9 cellular contexts compared by ENCODE assay signal in genomic region chr4:2934813-2935761, GRCh38. TPM values are rescaled to one million over a fixed set of nuclear protein-coding genes. Genes with fewer than 3 reads are reported as not detected.
DNase-seq lines count a peak whose midpoint lies in the region; ATAC-seq, FAIRE-seq and TF ChIP-seq lines count a peak whose summit lies in the region.
"Had no signal": no experiment of that assay in that cellular context is flagged by ENCODE, and none has a peak within 500 bp of the region (broad histone marks: within the 10 kb centered on the region; RNA-seq: fewer than 3 reads in every experiment).

No MANE protein-coding gene starts in this region.

- H3K9me3 ChIP-seq in smooth muscle cell (replicated peaks; ENCODE audit: low read depth) = no peaks in the 10 kb centered on the region

- no peaks in the 10 kb centered on the region for H3K9me3 Mint-ChIP-seq in WTC11

- peak overlapping the region; percentile 90 for H3K4me2 ChIP-seq in smooth muscle cell

- H3K4me1 Mint-ChIP-seq in WTC11 = peaks cover 26% of the 10 kb centered on the region

- peaks cover 7% of the 10 kb centered on the region for H3F3A ChIP-seq in smooth muscle cell (ENCODE audit: low read depth)

- H3K4me1 ChIP-seq in smooth muscle cell (ENCODE audit: low read depth) = peaks cover 14% of the 10 kb centered on the region

- no peaks in the 10 kb centered on the region for H3K27me3 Mint-ChIP-seq in WTC11 (ENCODE audit: low read depth)

- peak; percentile 32 for ATAC-seq in GM18520 (IDR thresholded peaks at IDR 0.05; ENCODE audit: unreplicated experiment)
- peak; percentile 37 for ATAC-seq in HG03139 (IDR thresholded peaks at IDR 0.05; ENCODE audit: unreplicated experiment)
- ATAC-seq in WTC11 = peak; percentile 50

- FAIRE-seq in bronchial epithelial cell (lab: Jason Lieb, UNC) = no peak
- FAIRE-seq: A204.1 had no signal

- H4K20me1 ChIP-seq in smooth muscle cell (ENCODE audit: low read depth) = peaks cover 23% of the 10 kb centered on the region

- peak overlapping the region; percentile 92 for H3K9ac ChIP-seq in smooth muscle cell (ENCODE audit: low read depth)

- H3K4me3 ChIP-seq in bronchial epithelial cell (ENCODE audit: low read depth, low read length) (peak overlapping the region; percentile 91), smooth muscle cell (peak overlapping the region; percentile 76)

- POLR2A ChIA-PET in WTC11 (lab: Charles Lee) = interaction anchor here (1.0 kb wide), 1 partner anchor 74 kb away, joined by 3 read pairs; no protein-coding TSS in a partner anchor

- H3K27me3 ChIP-seq in bronchial epithelial cell (ENCODE audit: control insufficient read depth, insufficient read depth, low read length) (no peaks in the 10 kb centered on the region), smooth muscle cell (ENCODE audit: low read depth) (no peaks in the 10 kb centered on the region)

- H3K36me3 ChIP-seq in bronchial epithelial cell (ENCODE audit: control insufficient read depth, insufficient read depth, low read length) = peaks cover 28% of the 10 kb centered on the region
- H3K36me3 ChIP-seq in smooth muscle cell (ENCODE audit: low read depth) = no peaks in the 10 kb centered on the region

- H3K4me3 Mint-ChIP-seq in WTC11 = peak overlapping the region; percentile 80

- peaks cover 4% of the 10 kb centered on the region for H3K79me2 ChIP-seq in smooth muscle cell (ENCODE audit: low read depth)

- H3K27ac ChIP-seq in 22Rv1 (peak overlapping the region; percentile 72), smooth muscle cell (ENCODE audit: low read depth) (peak overlapping the region; percentile 87)

- H3K36me3 Mint-ChIP-seq in WTC11 = peaks cover 24% of the 10 kb centered on the region

- CTCF ChIA-PET in WTC11 (lab: Charles Lee) = interaction anchor here (0.8 to 2.3 kb wide), 6 partner anchors 14 to 493 kb away, joined by 3 to 11 read pairs (median 6); no protein-coding TSS in a partner anchor

- H2AFZ ChIP-seq in smooth muscle cell (ENCODE audit: low read depth) = no peak overlapping the region

- 2% methylated on average over 62 of the region's 70 CpGs for WGBS in smooth muscle cell (ENCODE audit: low lambda C conversion rate)

- TF ChIP-seq CTCF in 22Rv1 (IDR thresholded peaks at IDR 0.05) (no peak), WTC11 (IDR thresholded peaks at IDR 0.05) (no peak), bronchial epithelial cell (IDR thresholded peaks at IDR 0.05; ENCODE audit: insufficient read depth, low read length, severe bottlenecking) (no peak), smooth muscle cell (IDR thresholded peaks at IDR 0.05; ENCODE audit: borderline replicate concordance, insufficient read depth, poor library complexity, severe bottlenecking) (no peak)

- DNase-seq in NCI-H2227 (lab: John Stamatoyannopoulos, UW; ENCODE audit: unreplicated experiment) = peak; percentile 93
- peak; percentile 95 for DNase-seq in WTC11 (ENCODE audit: low spot score)
- peak; percentile 76 for DNase-seq in bronchial epithelial cell (ENCODE audit: low read depth)
- DNase-seq in inferior parietal cortex (ENCODE audit: extremely low spot score) = peak; percentile 90
- DNase-seq in smooth muscle cell (lab: John Stamatoyannopoulos, UW; ENCODE audit: unreplicated experiment) = peak; percentile 75

- H3K27ac Mint-ChIP-seq in WTC11 = no peak overlapping the region

TF ChIP-seq in WTC11, 78 proteins besides CTCF, POLR2A, EP300 and RAD21 (continues in another document):
- TF ChIP-seq ESRRA (CRISPR knock-in tag; IDR thresholded peaks at IDR 0.05; ENCODE audit: borderline replicate concordance) = no peak
- TF ChIP-seq NR3C1 (CRISPR knock-in tag; conservative IDR thresholded peaks at IDR 0.05; ENCODE audit: low read depth) = no peak
- TF ChIP-seq CBFB (CRISPR knock-in tag; IDR thresholded peaks at IDR 0.05; ENCODE audit: low read depth) = no peak
- no peak for TF ChIP-seq AR (CRISPR knock-in tag; IDR thresholded peaks at IDR 0.05)
- TF ChIP-seq NFYB (CRISPR knock-in tag; conservative IDR thresholded peaks at IDR 0.05; ENCODE audit: low read depth) = no peak
- peak; percentile 89; the same call in 1 of the 2 replicates for TF ChIP-seq ARID4B (CRISPR knock-in tag; IDR thresholded peaks at IDR 0.05; ENCODE audit: borderline replicate concordance)
- no peak for TF ChIP-seq PRRX2 (CRISPR knock-in tag; IDR thresholded peaks at IDR 0.05)
- peak; percentile 89 for TF ChIP-seq MYBL2 (CRISPR knock-in tag; IDR thresholded peaks at IDR 0.05)
- no peak for TF ChIP-seq EMX1 (CRISPR knock-in tag; IDR thresholded peaks at IDR 0.05)
- TF ChIP-seq NFE2L1 (CRISPR knock-in tag; IDR thresholded peaks at IDR 0.05) = no peak; the same call in 1 of the 2 replicates
- 0 out of 2 replicates have a peak, but pooled peaks have one; percentile 43 for TF ChIP-seq TEAD4 (CRISPR knock-in tag; IDR thresholded peaks at IDR 0.05)
- no peak for TF ChIP-seq USF2 (CRISPR knock-in tag; IDR thresholded peaks at IDR 0.05)
- peak; percentile 23; the same call in 1 of the 2 replicates for TF ChIP-seq E2F5 (CRISPR knock-in tag; IDR thresholded peaks at IDR 0.05)
- TF ChIP-seq ZNF423 (CRISPR knock-in tag; IDR thresholded peaks at IDR 0.05) = no peak

RNA-seq across cellular contexts. Expression of gene NOP14, which starts 28.1 kb away (rescaled TPM):
- total RNA-seq in WTC11 (2021) (33.9 to 39.1 TPM (median 35.7 TPM) in 3 replicates), bronchial epithelial cell (20.9 and 31.1 TPM in 2 replicates), smooth muscle cell (12.9 and 18.5 TPM in 2 replicates)
- 10.0 and 10.9 TPM in 2 replicates for polyA plus RNA-seq in smooth muscle cell

RNA-seq across cellular contexts. Expression of gene GRK4, which starts 28.3 kb away (rescaled TPM):
- total RNA-seq in WTC11 (2021) (1.4 to 3.5 TPM (median 1.6 TPM) in 3 replicates), bronchial epithelial cell (1.4 and 3.7 TPM in 2 replicates), smooth muscle cell (5.2 and 6.5 TPM in 2 replicates)
- 5.9 and 6.9 TPM in 2 replicates for polyA plus RNA-seq in smooth muscle cell

Comparison
In these comparisons a context has a peak if more than half of its experiments do, and no peak if none do; other contexts are left out.
1. Peak in every context shown above with its lines: DNase-seq, ATAC-seq, H3K4me3 ChIP-seq and H3K27ac ChIP-seq.